1 cellular context compared by ENCODE assay signal in the genomic region with DNA sequence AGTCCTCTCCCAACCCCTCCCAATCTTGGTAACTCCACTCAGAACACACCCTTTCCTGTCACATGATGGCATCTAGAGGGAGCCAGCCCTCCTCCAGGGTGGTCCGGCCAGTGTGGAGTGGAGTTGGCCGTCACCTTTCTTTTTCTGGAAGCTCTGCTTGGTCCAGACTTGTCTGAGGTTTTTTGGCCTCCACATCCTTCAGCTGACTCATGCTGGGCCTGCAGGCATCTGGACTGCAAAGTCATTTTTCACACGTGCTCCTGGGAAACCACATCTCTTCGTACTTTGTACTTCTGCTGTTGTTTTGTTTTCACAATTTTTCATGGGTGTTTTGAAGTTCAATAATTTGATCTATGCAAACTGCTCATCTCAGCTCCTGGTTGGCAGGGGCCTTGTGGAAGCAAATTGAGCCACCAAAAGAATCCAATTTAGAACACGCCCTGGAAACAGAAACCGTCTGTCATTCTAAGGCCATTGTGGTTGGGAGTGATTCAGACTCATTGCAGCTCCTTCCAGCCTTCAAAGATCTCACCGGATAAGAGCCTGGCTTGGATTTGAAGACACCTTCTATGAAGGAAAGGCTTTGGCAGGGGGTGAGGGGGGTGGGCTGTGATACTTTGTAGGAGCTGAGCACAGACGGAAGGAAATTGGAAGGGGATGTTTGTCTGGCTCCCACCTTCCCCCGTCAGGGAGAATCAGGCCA.
A peak's percentile ranks its signal among the peaks of the same experiment; 100 is the strongest.
TF ChIP-seq lines count a peak whose summit lies in the region.

No MANE protein-coding gene starts in this region.

TF ChIP-seq in K562, 482 proteins besides CTCF, POLR2A, EP300 and RAD21 (continued from another document and continues in another):
- TF ChIP-seq FIP1L1 (IDR thresholded peaks at IDR 0.05; ENCODE audit: low read depth, low read length, poor library complexity, severe bottlenecking): no peak
- TF ChIP-seq, protein P1, sequence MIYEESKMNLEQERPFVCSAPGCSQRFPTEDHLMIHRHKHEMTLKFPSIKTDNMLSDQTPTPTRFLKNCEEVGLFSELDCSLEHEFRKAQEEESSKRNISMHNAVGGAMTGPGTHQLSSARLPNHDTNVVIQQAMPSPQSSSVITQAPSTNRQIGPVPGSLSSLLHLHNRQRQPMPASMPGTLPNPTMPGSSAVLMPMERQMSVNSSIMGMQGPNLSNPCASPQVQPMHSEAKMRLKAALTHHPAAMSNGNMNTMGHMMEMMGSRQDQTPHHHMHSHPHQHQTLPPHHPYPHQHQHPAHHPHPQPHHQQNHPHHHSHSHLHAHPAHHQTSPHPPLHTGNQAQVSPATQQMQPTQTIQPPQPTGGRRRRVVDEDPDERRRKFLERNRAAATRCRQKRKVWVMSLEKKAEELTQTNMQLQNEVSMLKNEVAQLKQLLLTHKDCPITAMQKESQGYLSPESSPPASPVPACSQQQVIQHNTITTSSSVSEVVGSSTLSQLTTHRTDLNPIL (CRISPR knock-in tag; IDR thresholded peaks at IDR 0.05): no peak
- peak; percentile 60 for TF ChIP-seq RAD51 (IDR thresholded peaks at IDR 0.05; ENCODE audit: borderline replicate concordance, low read depth)
- TF ChIP-seq SIRT6 (IDR thresholded peaks at IDR 0.05; ENCODE audit: low read depth, low read length): no peak
- TF ChIP-seq, protein P2, sequence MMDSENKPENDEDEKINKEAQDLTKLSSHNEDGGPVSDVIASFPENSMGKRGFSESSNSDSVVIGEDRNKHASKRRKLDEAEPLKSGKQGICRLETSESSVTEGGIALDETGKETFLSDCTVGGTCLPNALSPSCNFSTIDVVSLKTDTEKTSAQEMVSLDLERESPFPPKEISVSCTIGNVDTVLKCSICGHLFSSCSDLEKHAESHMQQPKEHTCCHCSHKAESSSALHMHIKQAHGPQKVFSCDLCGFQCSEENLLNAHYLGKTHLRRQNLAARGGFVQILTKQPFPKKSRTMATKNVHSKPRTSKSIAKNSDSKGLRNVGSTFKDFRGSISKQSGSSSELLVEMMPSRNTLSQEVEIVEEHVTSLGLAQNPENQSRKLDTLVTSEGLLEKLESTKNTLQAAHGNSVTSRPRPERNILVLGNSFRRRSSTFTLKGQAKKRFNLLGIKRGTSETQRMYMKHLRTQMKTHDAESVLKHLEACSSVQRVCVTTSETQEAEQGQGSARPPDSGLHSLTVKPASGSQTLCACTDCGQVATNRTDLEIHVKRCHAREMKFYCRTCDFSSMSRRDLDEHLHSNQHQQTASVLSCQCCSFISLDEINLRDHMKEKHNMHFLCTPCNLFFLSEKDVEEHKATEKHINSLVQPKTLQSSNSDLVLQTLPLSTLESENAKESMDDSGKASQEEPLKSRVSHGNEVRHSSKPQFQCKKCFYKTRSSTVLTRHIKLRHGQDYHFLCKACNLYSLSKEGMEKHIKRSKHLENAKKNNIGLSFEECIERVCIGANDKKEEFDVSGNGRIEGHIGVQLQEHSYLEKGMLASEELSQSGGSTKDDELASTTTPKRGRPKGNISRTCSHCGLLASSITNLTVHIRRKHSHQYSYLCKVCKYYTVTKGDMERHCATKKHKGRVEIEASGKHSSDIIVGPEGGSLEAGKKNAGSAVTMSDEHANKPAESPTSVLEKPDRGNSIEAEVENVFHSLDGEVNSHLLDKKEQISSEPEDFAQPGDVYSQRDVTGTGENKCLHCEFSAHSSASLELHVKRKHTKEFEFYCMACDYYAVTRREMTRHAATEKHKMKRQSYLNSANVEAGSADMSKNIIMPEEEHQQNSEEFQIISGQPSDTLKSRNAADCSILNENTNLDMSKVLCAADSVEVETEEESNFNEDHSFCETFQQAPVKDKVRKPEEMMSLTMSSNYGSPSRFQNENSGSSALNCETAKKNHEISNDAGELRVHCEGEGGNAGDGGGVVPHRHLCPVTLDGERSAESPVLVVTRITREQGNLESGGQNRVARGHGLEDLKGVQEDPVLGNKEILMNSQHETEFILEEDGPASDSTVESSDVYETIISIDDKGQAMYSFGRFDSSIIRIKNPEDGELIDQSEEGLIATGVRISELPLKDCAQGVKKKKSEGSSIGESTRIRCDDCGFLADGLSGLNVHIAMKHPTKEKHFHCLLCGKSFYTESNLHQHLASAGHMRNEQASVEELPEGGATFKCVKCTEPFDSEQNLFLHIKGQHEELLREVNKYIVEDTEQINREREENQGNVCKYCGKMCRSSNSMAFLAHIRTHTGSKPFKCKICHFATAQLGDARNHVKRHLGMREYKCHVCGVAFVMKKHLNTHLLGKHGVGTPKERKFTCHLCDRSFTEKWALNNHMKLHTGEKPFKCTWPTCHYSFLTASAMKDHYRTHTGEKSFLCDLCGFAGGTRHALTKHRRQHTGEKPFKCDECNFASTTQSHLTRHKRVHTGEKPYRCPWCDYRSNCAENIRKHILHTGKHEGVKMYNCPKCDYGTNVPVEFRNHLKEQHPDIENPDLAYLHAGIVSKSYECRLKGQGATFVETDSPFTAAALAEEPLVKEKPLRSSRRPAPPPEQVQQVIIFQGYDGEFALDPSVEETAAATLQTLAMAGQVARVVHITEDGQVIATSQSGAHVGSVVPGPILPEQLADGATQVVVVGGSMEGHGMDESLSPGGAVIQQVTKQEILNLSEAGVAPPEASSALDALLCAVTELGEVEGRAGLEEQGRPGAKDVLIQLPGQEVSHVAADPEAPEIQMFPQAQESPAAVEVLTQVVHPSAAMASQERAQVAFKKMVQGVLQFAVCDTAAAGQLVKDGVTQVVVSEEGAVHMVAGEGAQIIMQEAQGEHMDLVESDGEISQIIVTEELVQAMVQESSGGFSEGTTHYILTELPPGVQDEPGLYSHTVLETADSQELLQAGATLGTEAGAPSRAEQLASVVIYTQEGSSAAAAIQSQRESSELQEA (IDR thresholded peaks at IDR 0.05; ENCODE audit: low read depth): no peak
- peak; percentile 24 for TF ChIP-seq TEAD4 (IDR thresholded peaks at IDR 0.05; ENCODE audit: low read length)
- no peak for TF ChIP-seq TEAD4 (CRISPR knock-in tag; IDR thresholded peaks at IDR 0.05; ENCODE audit: borderline replicate concordance)
- no peak for TF ChIP-seq ZNF224 (CRISPR knock-in tag; IDR thresholded peaks at IDR 0.05)
- TF ChIP-seq, protein P3, sequence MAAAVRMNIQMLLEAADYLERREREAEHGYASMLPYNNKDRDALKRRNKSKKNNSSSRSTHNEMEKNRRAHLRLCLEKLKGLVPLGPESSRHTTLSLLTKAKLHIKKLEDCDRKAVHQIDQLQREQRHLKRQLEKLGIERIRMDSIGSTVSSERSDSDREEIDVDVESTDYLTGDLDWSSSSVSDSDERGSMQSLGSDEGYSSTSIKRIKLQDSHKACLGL (CRISPR knock-in tag; IDR thresholded peaks at IDR 0.05; ENCODE audit: borderline replicate concordance, poor library complexity, severe bottlenecking): no peak
- TF ChIP-seq, protein P4, sequence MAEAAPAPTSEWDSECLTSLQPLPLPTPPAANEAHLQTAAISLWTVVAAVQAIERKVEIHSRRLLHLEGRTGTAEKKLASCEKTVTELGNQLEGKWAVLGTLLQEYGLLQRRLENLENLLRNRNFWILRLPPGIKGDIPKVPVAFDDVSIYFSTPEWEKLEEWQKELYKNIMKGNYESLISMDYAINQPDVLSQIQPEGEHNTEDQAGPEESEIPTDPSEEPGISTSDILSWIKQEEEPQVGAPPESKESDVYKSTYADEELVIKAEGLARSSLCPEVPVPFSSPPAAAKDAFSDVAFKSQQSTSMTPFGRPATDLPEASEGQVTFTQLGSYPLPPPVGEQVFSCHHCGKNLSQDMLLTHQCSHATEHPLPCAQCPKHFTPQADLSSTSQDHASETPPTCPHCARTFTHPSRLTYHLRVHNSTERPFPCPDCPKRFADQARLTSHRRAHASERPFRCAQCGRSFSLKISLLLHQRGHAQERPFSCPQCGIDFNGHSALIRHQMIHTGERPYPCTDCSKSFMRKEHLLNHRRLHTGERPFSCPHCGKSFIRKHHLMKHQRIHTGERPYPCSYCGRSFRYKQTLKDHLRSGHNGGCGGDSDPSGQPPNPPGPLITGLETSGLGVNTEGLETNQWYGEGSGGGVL (CRISPR knock-in tag; IDR thresholded peaks at IDR 0.05): no peak
- no peak for TF ChIP-seq NR2C1 (IDR thresholded peaks at IDR 0.05)
- no peak for TF ChIP-seq NR2C1 (tag; IDR thresholded peaks at IDR 0.05)
- peak; percentile 72 for TF ChIP-seq NUFIP1 (IDR thresholded peaks at IDR 0.05; ENCODE audit: partially characterized antibody)
- TF ChIP-seq, protein P5, sequence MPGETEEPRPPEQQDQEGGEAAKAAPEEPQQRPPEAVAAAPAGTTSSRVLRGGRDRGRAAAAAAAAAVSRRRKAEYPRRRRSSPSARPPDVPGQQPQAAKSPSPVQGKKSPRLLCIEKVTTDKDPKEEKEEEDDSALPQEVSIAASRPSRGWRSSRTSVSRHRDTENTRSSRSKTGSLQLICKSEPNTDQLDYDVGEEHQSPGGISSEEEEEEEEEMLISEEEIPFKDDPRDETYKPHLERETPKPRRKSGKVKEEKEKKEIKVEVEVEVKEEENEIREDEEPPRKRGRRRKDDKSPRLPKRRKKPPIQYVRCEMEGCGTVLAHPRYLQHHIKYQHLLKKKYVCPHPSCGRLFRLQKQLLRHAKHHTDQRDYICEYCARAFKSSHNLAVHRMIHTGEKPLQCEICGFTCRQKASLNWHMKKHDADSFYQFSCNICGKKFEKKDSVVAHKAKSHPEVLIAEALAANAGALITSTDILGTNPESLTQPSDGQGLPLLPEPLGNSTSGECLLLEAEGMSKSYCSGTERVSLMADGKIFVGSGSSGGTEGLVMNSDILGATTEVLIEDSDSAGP (CRISPR knock-in tag; IDR thresholded peaks at IDR 0.05): no peak
- TF ChIP-seq KDM5B (IDR thresholded peaks at IDR 0.05; ENCODE audit: insufficient replicate concordance, low read depth, low read length): peak; percentile 36
- TF ChIP-seq, protein P6, sequence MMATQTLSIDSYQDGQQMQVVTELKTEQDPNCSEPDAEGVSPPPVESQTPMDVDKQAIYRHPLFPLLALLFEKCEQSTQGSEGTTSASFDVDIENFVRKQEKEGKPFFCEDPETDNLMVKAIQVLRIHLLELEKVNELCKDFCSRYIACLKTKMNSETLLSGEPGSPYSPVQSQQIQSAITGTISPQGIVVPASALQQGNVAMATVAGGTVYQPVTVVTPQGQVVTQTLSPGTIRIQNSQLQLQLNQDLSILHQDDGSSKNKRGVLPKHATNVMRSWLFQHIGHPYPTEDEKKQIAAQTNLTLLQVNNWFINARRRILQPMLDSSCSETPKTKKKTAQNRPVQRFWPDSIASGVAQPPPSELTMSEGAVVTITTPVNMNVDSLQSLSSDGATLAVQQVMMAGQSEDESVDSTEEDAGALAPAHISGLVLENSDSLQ (IDR thresholded peaks at IDR 0.05): peak; percentile 73
- no peak for TF ChIP-seq DIDO1 (tag; IDR thresholded peaks at IDR 0.05; ENCODE audit: low read depth)
- TF ChIP-seq, protein P7, sequence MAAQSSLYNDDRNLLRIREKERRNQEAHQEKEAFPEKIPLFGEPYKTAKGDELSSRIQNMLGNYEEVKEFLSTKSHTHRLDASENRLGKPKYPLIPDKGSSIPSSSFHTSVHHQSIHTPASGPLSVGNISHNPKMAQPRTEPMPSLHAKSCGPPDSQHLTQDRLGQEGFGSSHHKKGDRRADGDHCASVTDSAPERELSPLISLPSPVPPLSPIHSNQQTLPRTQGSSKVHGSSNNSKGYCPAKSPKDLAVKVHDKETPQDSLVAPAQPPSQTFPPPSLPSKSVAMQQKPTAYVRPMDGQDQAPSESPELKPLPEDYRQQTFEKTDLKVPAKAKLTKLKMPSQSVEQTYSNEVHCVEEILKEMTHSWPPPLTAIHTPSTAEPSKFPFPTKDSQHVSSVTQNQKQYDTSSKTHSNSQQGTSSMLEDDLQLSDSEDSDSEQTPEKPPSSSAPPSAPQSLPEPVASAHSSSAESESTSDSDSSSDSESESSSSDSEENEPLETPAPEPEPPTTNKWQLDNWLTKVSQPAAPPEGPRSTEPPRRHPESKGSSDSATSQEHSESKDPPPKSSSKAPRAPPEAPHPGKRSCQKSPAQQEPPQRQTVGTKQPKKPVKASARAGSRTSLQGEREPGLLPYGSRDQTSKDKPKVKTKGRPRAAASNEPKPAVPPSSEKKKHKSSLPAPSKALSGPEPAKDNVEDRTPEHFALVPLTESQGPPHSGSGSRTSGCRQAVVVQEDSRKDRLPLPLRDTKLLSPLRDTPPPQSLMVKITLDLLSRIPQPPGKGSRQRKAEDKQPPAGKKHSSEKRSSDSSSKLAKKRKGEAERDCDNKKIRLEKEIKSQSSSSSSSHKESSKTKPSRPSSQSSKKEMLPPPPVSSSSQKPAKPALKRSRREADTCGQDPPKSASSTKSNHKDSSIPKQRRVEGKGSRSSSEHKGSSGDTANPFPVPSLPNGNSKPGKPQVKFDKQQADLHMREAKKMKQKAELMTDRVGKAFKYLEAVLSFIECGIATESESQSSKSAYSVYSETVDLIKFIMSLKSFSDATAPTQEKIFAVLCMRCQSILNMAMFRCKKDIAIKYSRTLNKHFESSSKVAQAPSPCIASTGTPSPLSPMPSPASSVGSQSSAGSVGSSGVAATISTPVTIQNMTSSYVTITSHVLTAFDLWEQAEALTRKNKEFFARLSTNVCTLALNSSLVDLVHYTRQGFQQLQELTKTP (IDR thresholded peaks at IDR 0.05; ENCODE audit: low read depth in 1 of 2, partially characterized antibody in 2 of 2): no peak
- TF ChIP-seq, protein P8, sequence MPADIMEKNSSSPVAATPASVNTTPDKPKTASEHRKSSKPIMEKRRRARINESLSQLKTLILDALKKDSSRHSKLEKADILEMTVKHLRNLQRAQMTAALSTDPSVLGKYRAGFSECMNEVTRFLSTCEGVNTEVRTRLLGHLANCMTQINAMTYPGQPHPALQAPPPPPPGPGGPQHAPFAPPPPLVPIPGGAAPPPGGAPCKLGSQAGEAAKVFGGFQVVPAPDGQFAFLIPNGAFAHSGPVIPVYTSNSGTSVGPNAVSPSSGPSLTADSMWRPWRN (IDR thresholded peaks at IDR 0.05; ENCODE audit: low read depth): peak; percentile 79; the same call in 1 of the 2 replicates
- TF ChIP-seq, protein P9, sequence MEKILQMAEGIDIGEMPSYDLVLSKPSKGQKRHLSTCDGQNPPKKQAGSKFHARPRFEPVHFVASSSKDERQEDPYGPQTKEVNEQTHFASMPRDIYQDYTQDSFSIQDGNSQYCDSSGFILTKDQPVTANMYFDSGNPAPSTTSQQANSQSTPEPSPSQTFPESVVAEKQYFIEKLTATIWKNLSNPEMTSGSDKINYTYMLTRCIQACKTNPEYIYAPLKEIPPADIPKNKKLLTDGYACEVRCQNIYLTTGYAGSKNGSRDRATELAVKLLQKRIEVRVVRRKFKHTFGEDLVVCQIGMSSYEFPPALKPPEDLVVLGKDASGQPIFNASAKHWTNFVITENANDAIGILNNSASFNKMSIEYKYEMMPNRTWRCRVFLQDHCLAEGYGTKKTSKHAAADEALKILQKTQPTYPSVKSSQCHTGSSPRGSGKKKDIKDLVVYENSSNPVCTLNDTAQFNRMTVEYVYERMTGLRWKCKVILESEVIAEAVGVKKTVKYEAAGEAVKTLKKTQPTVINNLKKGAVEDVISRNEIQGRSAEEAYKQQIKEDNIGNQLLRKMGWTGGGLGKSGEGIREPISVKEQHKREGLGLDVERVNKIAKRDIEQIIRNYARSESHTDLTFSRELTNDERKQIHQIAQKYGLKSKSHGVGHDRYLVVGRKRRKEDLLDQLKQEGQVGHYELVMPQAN (IDR thresholded peaks at IDR 0.05; ENCODE audit: borderline replicate concordance): no peak
- no peak for TF ChIP-seq MTA1 (IDR thresholded peaks at IDR 0.05; ENCODE audit: borderline replicate concordance)
- TF ChIP-seq CTBP1 (IDR thresholded peaks at IDR 0.05; ENCODE audit: borderline replicate concordance): peak; percentile 81
- peak; percentile 86 for TF ChIP-seq BHLHE40 (IDR thresholded peaks at IDR 0.05; ENCODE audit: low read length)
- TF ChIP-seq, protein P10, sequence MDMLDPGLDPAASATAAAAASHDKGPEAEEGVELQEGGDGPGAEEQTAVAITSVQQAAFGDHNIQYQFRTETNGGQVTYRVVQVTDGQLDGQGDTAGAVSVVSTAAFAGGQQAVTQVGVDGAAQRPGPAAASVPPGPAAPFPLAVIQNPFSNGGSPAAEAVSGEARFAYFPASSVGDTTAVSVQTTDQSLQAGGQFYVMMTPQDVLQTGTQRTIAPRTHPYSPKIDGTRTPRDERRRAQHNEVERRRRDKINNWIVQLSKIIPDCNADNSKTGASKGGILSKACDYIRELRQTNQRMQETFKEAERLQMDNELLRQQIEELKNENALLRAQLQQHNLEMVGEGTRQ (CRISPR knock-in tag; IDR thresholded peaks at IDR 0.05): peak; percentile 78
- TF ChIP-seq SMARCA4 (IDR thresholded peaks at IDR 0.05): peak; percentile 79
- no peak for TF ChIP-seq EZH2 (IDR thresholded peaks at IDR 0.05; ENCODE audit: borderline replicate concordance, low read depth, low read length)
- no peak for TF ChIP-seq ZKSCAN3 (CRISPR knock-in tag; IDR thresholded peaks at IDR 0.05)
- TF ChIP-seq CBFA2T3 (IDR thresholded peaks at IDR 0.05): peak; percentile 41
